Comparison of ENCODE assay signal across 1 cellular context in genomic region chr7:27547401-27547800, GRCh38.
TF ChIP-seq lines count a peak whose summit lies in the region.

No MANE protein-coding gene starts in this region.

TF ChIP-seq in neural cell, 6 proteins besides CTCF, POLR2A, EP300 and RAD21 (continued from another document):
- TF ChIP-seq REST (IDR thresholded peaks at IDR 0.05; ENCODE audit: borderline replicate concordance) (no peak), TAF1 (IDR thresholded peaks at IDR 0.05; ENCODE audit: low read depth) (no peak), POLR2AphosphoS5 (IDR thresholded peaks at IDR 0.05) (no peak)
